ENCODE assay signal across 23 cellular contexts in genomic region chr18:24381126-24381525, GRCh38. TPM values are rescaled to one million over a fixed set of nuclear protein-coding genes. Genes with fewer than 3 reads are reported as not detected.
DNase-seq lines count a peak whose midpoint lies in the region; FAIRE-seq and TF ChIP-seq lines count a peak whose summit lies in the region.
"Had no signal": no experiment of that assay in that cellular context is flagged by ENCODE, and none has a peak within 500 bp of the region (broad histone marks: within the 10 kb centered on the region; RNA-seq: fewer than 3 reads in every experiment).

No MANE protein-coding gene starts in this region.

- H3K79me2 ChIP-seq in neural progenitor cell (ENCODE audit: low read depth), result peaks cover 67% of the 10 kb centered on the region

- H3K4me3 Mint-ChIP-seq in endodermal cell (no peak overlapping the region), neural progenitor cell (no peak overlapping the region)
- H3K4me3 Mint-ChIP-seq: B cell; CD4-positive, CD25-positive, alpha-beta regulatory T cell had no signal

- H3K27ac ChIP-seq in endodermal cell (ENCODE audit: low read depth, low read length), result no peak overlapping the region
- H3K27ac ChIP-seq in neural progenitor cell, result peak overlapping the region; percentile 55
- no peak overlapping the region for H3K27ac ChIP-seq in small intestine (ENCODE audit: low read depth in 1 of 2, low read length in 1 of 2)
- H3K27ac ChIP-seq: 22Rv1, SJSA1 had no signal

- no peaks in the 10 kb centered on the region for H3K27me3 ChIP-seq in endodermal cell (ENCODE audit: control insufficient read depth, insufficient read depth, low read length, poor library complexity, severe bottlenecking)
- no peaks in the 10 kb centered on the region for H3K27me3 ChIP-seq in neural progenitor cell
- H3K27me3 ChIP-seq in small intestine (ENCODE audit: control insufficient read depth in 2 of 2, insufficient read depth in 2 of 2, low read length in 2 of 2), result no peaks in the 10 kb centered on the region
- H3K27me3 ChIP-seq: SJSA1 had no signal

- peak overlapping the region; percentile 10 for H3K27ac Mint-ChIP-seq in endodermal cell
- peak overlapping the region; percentile 34 for H3K27ac Mint-ChIP-seq in neural progenitor cell
- H3K27ac Mint-ChIP-seq: B cell; CD4-positive, CD25-positive, alpha-beta regulatory T cell had no signal

- H3K4me1 ChIP-seq in endodermal cell (ENCODE audit: control insufficient read depth, insufficient read depth, low read length), result peaks cover 2% of the 10 kb centered on the region
- H3K4me1 ChIP-seq in neural progenitor cell, result peaks cover 18% of the 10 kb centered on the region
- no peaks in the 10 kb centered on the region for H3K4me1 ChIP-seq in small intestine (ENCODE audit: control insufficient read depth in 2 of 2, insufficient read depth in 1 of 2, low read depth in 1 of 2, low read length in 1 of 2)
- H3K4me1 ChIP-seq: SJSA1 had no signal

- no peaks in the 10 kb centered on the region for H3K27me3 Mint-ChIP-seq in endodermal cell (ENCODE audit: insufficient read depth)
- H3K27me3 Mint-ChIP-seq in neural progenitor cell (ENCODE audit: insufficient read depth, low read depth), result no peaks in the 10 kb centered on the region
- H3K27me3 Mint-ChIP-seq: CD4-positive, CD25-positive, alpha-beta regulatory T cell had no signal

- peak; percentile 3 for DNase-seq in NOMO-1 treated with DMSO at 0.1 percent for 48 hours (lab: John Stamatoyannopoulos, UW; ENCODE audit: unreplicated experiment)
- no peak for DNase-seq in NOMO-1 treated with dmso at 0.1 percent for 144 hours (lab: John Stamatoyannopoulos, UW; ENCODE audit: unreplicated experiment)
- peak; percentile 74 for DNase-seq in OCI-M1 (lab: John Stamatoyannopoulos, UW)
- DNase-seq in endodermal cell, result no peak
- DNase-seq in neural progenitor cell (ENCODE audit: low spot score), result no peak
- DNase-seq in small intestine, result no peak
- DNase-seq in activated CD8-positive, alpha-beta memory T cell treated with anti-CD3 and anti-CD28 coated beads, Interleukin-2, amount 50 U/mL, for 48 hours, result no peak
- no peak for DNase-seq in activated CD4-positive, alpha-beta T cell treated with anti-CD3 and anti-CD28 coated beads, Interleukin-2, amount 50 U/mL, for 4 hours
- DNase-seq: CD4-positive, CD25-positive, alpha-beta regulatory T cell; COR-L47; DMS153; GDM1; HCEC 1CT; KBM-7; MV-4-11; NCI-H1417; NCI-H187; NCI-H2107; NCI-H2227 treated with DMSO at 0.1 percent for 48 hours; NCI-H524 treated with DMSO at 0.1 percent for 48 hours had no signal

- H3K4me2 ChIP-seq in neural progenitor cell, result no peak overlapping the region

- FAIRE-seq in small intestine (lab: Jason Lieb, UNC), result no peak

- H3K9ac ChIP-seq in endodermal cell (ENCODE audit: extremely low read depth, low read length, poor library complexity, severe bottlenecking) (no peak overlapping the region), neural progenitor cell (no peak overlapping the region)

- H2AFZ ChIP-seq in neural progenitor cell (replicated peaks), result no peak overlapping the region

- H3K4me1 Mint-ChIP-seq in endodermal cell, result peaks cover 38% of the 10 kb centered on the region
- H3K4me1 Mint-ChIP-seq in neural progenitor cell, result peaks cover 13% of the 10 kb centered on the region
- H3K4me1 Mint-ChIP-seq: B cell had no signal

- no peaks in the 10 kb centered on the region for H3K36me3 ChIP-seq in endodermal cell (ENCODE audit: control insufficient read depth, insufficient read depth, low read length)
- no peaks in the 10 kb centered on the region for H3K36me3 ChIP-seq in neural progenitor cell
- H3K36me3 ChIP-seq in small intestine (ENCODE audit: control insufficient read depth in 2 of 2, insufficient read depth in 2 of 2, low read length in 2 of 2), result no peaks in the 10 kb centered on the region

- H3K9me3 ChIP-seq in endodermal cell (ENCODE audit: control insufficient read depth, low read length), result no peaks in the 10 kb centered on the region
- no peaks in the 10 kb centered on the region for H3K9me3 ChIP-seq in neural progenitor cell (ENCODE audit: low read depth)
- no peaks in the 10 kb centered on the region for H3K9me3 ChIP-seq in small intestine (ENCODE audit: control insufficient read depth, low read depth)
- H3K9me3 ChIP-seq: SJSA1 had no signal

- peaks cover 9% of the 10 kb centered on the region for H3K36me3 Mint-ChIP-seq in endodermal cell (ENCODE audit: low read depth)
- H3K36me3 Mint-ChIP-seq in neural progenitor cell, result peaks cover 16% of the 10 kb centered on the region
- H3K36me3 Mint-ChIP-seq: CD4-positive, CD25-positive, alpha-beta regulatory T cell had no signal

- H3K9me3 Mint-ChIP-seq in endodermal cell (no peaks in the 10 kb centered on the region), neural progenitor cell (no peaks in the 10 kb centered on the region)
- H3K9me3 Mint-ChIP-seq: CD4-positive, CD25-positive, alpha-beta regulatory T cell had no signal

- no peak overlapping the region for H3K4me3 ChIP-seq in endodermal cell (ENCODE audit: low read length)
- H3K4me3 ChIP-seq in neural progenitor cell, result no peak overlapping the region
- no peak overlapping the region for H3K4me3 ChIP-seq in small intestine (ENCODE audit: low read depth in 1 of 2, low read length in 2 of 2)
- H3K4me3 ChIP-seq: SJSA1 had no signal

- H4K20me1 ChIP-seq in neural progenitor cell (ENCODE audit: low read depth), result peaks cover 14% of the 10 kb centered on the region

- 85 to 96% methylated on average over 1 of the region's 1 CpG for WGBS in endodermal cell (ENCODE audit: insufficient coverage in 1 of 2, insufficient read length in 1 of 2), 2 experiments
- 67 to 81% (median 80%) methylated on average over 1 of the region's 1 CpG for WGBS in small intestine, 3 donors

- peaks cover 27% of the 10 kb centered on the region for H3F3A ChIP-seq in neural progenitor cell (ENCODE audit: low read depth)

- TF ChIP-seq CTCF in endodermal cell (conservative IDR thresholded peaks at IDR 0.05) (no peak), neural progenitor cell (IDR thresholded peaks at IDR 0.05) (no peak)

RNA-seq across cellular contexts. Expression of gene OSBPL1A, which starts 16.5 kb away (rescaled TPM):
- 10 to 100 TPM; 29.7 to 36.9 TPM for total RNA-seq in endodermal cell
- 36.8 TPM for polyA plus RNA-seq in endodermal cell (2013, experiment 1 of 2)
- polyA plus RNA-seq in endodermal cell (2013, experiment 2 of 2), result 33.2 TPM
- total RNA-seq in neural progenitor cell (ENCODE audit: low replicate concordance), result 54.2 and 75.0 TPM in 2 replicates
- 10 to 100 TPM; 23.5 to 36.7 (median 34.4) TPM for polyA plus RNA-seq in small intestine

RNA-seq across cellular contexts. Expression of gene IMPACT, which starts 45.3 kb away (rescaled TPM):
- total RNA-seq in endodermal cell (10 to 100 TPM; 44.0 to 59.2 TPM), neural progenitor cell (ENCODE audit: low replicate concordance) (41.6 and 66.5 TPM in 2 replicates)
- 29.7 TPM for polyA plus RNA-seq in endodermal cell (2013, experiment 1 of 2)
- 28.3 TPM for polyA plus RNA-seq in endodermal cell (2013, experiment 2 of 2)
- 10 to 100 TPM; 11.9 to 14.8 (median 13.9) TPM for polyA plus RNA-seq in small intestine

Comparison
In these comparisons a context has a peak if more than half of its experiments do, and no peak if none do; other contexts are left out.
1. DNase-seq: peak in NOMO-1 treated with DMSO at 0.1 percent for 48 hours (single experiment) and OCI-M1 (single experiment); none in NOMO-1 treated with dmso at 0.1 percent for 144 hours (single experiment), endodermal cell (single experiment), neural progenitor cell (single experiment), small intestine (single experiment), activated CD8-positive, alpha-beta memory T cell treated with anti-CD3 and anti-CD28 coated beads, Interleukin-2, amount 50 U/mL, for 48 hours (single experiment) and activated CD4-positive, alpha-beta T cell treated with anti-CD3 and anti-CD28 coated beads, Interleukin-2, amount 50 U/mL, for 4 hours (0 of 2).